In genomic region chr11:69772646-69773045, GRCh38 we compare ENCODE assay signal across 34 cellular contexts. TPM values are rescaled to one million over a fixed set of nuclear protein-coding genes. Genes with fewer than 3 reads are reported as not detected.
"Had no signal": no experiment of that assay in that cellular context is flagged by ENCODE, and none has a peak within 500 bp of the region (broad histone marks: within the 10 kb centered on the region; RNA-seq: fewer than 3 reads in every experiment).

No MANE protein-coding gene starts in this region.

- H3K4me1 ChIP-seq: body of pancreas, breast epithelium, SJCRH30 had no signal

- H3K4me1 Mint-ChIP-seq: activated CD4-positive, alpha-beta T cell treated with anti-CD3 and anti-CD28 coated beads, Interleukin-2, amount 10 ng/mL, durations not matched to agents 7 days and 5 days; activated naive CD4-positive, alpha-beta T cell treated with anti-CD3 and anti-CD28 coated beads, Interleukin-2, amount 50 U/mL, for 24 hours; activated naive CD8-positive, alpha-beta T cell treated with anti-CD3 and anti-CD28 coated beads, Interleukin-2, amount 10 ng/mL, durations not matched to agents 7 days and 5 days had no signal

- FAIRE-seq: astrocyte had no signal

- H3K27me3 ChIP-seq: SJCRH30 had no signal

- H3K9me3 ChIP-seq: body of pancreas, MG63, SJCRH30 had no signal

- H3K4me3 ChIP-seq: body of pancreas, breast epithelium, MG63, SJCRH30, SK-N-MC had no signal

- H3K27ac ChIP-seq: body of pancreas, breast epithelium, SJCRH30, SK-N-MC, WERI-Rb-1 had no signal

- H3K9me3 Mint-ChIP-seq: activated CD4-positive, alpha-beta T cell treated with anti-CD3 and anti-CD28 coated beads, Interleukin-2, amount 10 ng/mL, durations not matched to agents 7 days and 5 days; activated naive CD4-positive, alpha-beta T cell treated with anti-CD3 and anti-CD28 coated beads, Interleukin-2, amount 50 U/mL, for 24 hours; activated naive CD8-positive, alpha-beta T cell treated with anti-CD3 and anti-CD28 coated beads, Interleukin-2, amount 10 ng/mL, durations not matched to agents 7 days and 5 days; activated T-cell treated with anti-CD3 and anti-CD28 coated beads, Interleukin-2, amount 50 U/mL, for 24 hours; activated T-helper 2 cell treated with anti-CD3 and anti-CD28 coated beads, Interferon-gamma antibody, Interleukin-2, Interleukin-4, amounts not matched to agents 10 μg/mL and 5 μg/mL and 100 μg/mL, durations not matched to agents 14 hours and 24 hours and 36 hours had no signal

- DNase-seq: activated CD4-positive, alpha-beta T cell treated with anti-CD3 and anti-CD28 coated beads, Interleukin-2, amount 10 ng/mL, durations not matched to agents 7 days and 5 days; activated CD4-positive, alpha-beta T cell treated with anti-CD3 and anti-CD28 coated beads, Interleukin-2, amount 50 U/mL, for 48 hours; activated CD8-positive, alpha-beta T cell treated with anti-CD3 and anti-CD28 coated beads, Interleukin-2, amount 10 ng/mL, durations not matched to agents 7 days and 5 days; activated gamma-delta T cell; activated naive CD4-positive, alpha-beta T cell treated with Interleukin-2 at 50 U/mL for 16 hours; activated naive CD8-positive, alpha-beta T cell treated with anti-CD3 and anti-CD28 coated beads, Interleukin-2, amount 10 ng/mL, durations not matched to agents 7 days and 5 days; activated T-cell treated with anti-CD3 and anti-CD28 coated beads, Interleukin-2, amount 50 U/mL, for 24 hours; body of pancreas; Kasumi-1; KG1; MG63; NCI-H1048; NCI-H1105 treated with DMSO at 0.1 percent for 48 hours; NCI-H1436; NCI-H1694 treated with DMSO at 0.1 percent for 48 hours; NCI-H2029; NCI-H345; NCI-H524 treated with DMSO at 0.1 percent for 48 hours; SHP77; SJCRH30; T1000; WERI-Rb-1 had no signal

- H3K36me3 ChIP-seq: breast epithelium, MG63, SJCRH30, WERI-Rb-1 had no signal

- H3K36me3 Mint-ChIP-seq: activated naive CD4-positive, alpha-beta T cell treated with anti-CD3 and anti-CD28 coated beads, Interleukin-2, amount 50 U/mL, for 24 hours; activated naive CD8-positive, alpha-beta T cell treated with anti-CD3 and anti-CD28 coated beads, Interleukin-2, amount 10 ng/mL, durations not matched to agents 7 days and 5 days had no signal

- ATAC-seq: activated CD8-positive, alpha-beta T cell treated with anti-CD3 and anti-CD28 coated beads, Interleukin-2, amount 10 ng/mL, durations not matched to agents 7 days and 5 days; body of pancreas; Panc1 had no signal

- H3K4me3 Mint-ChIP-seq: activated CD4-positive, alpha-beta T cell treated with anti-CD3 and anti-CD28 coated beads, Interleukin-2, amount 10 ng/mL, durations not matched to agents 7 days and 5 days; activated CD8-positive, alpha-beta T cell treated with anti-CD3 and anti-CD28 coated beads, Interleukin-2, amount 10 ng/mL, durations not matched to agents 7 days and 5 days; activated naive CD4-positive, alpha-beta T cell treated with anti-CD3 and anti-CD28 coated beads, Interleukin-2, amount 50 U/mL, for 24 hours; activated naive CD8-positive, alpha-beta T cell treated with anti-CD3 and anti-CD28 coated beads, Interleukin-2, amount 10 ng/mL, durations not matched to agents 7 days and 5 days; activated T-cell treated with anti-CD3 and anti-CD28 coated beads, Interleukin-2, amount 50 U/mL, for 24 hours had no signal

- H3K27ac Mint-ChIP-seq: activated CD4-positive, alpha-beta T cell treated with anti-CD3 and anti-CD28 coated beads, Interleukin-2, amount 10 ng/mL, durations not matched to agents 7 days and 5 days; activated CD8-positive, alpha-beta T cell treated with anti-CD3 and anti-CD28 coated beads, Interleukin-2, amount 10 ng/mL, durations not matched to agents 7 days and 5 days; activated naive CD4-positive, alpha-beta T cell treated with anti-CD3 and anti-CD28 coated beads, Interleukin-2, amount 50 U/mL, for 24 hours; activated naive CD8-positive, alpha-beta T cell treated with anti-CD3 and anti-CD28 coated beads, Interleukin-2, amount 10 ng/mL, durations not matched to agents 7 days and 5 days; activated T-cell treated with anti-CD3 and anti-CD28 coated beads, Interleukin-2, amount 50 U/mL, for 24 hours; activated T-helper 2 cell treated with anti-CD3 and anti-CD28 coated beads, Interferon-gamma antibody, Interleukin-2, Interleukin-4, amounts not matched to agents 10 μg/mL and 5 μg/mL and 100 μg/mL, durations not matched to agents 14 hours and 24 hours and 36 hours had no signal

RNA-seq across cellular contexts. Expression of gene FGF4, which starts 2.5 kb away (rescaled TPM):
- total RNA-seq: activated CD4-positive, alpha-beta T cell treated with anti-CD3 and anti-CD28 coated beads, Interleukin-2, amount 10 ng/mL, durations not matched to agents 7 days and 5 days; activated CD8-positive, alpha-beta T cell treated with anti-CD3 and anti-CD28 coated beads, Interleukin-2, amount 10 ng/mL, durations not matched to agents 7 days and 5 days; activated naive CD8-positive, alpha-beta T cell treated with anti-CD3 and anti-CD28 coated beads, Interleukin-2, amount 10 ng/mL, durations not matched to agents 7 days and 5 days; activated T-helper 2 cell treated with anti-CD3 and anti-CD28 coated beads, Interferon-gamma antibody, Interleukin-2, Interleukin-4, amounts not matched to agents 10 μg/mL and 5 μg/mL and 100 μg/mL, durations not matched to agents 14 hours and 24 hours and 36 hours; astrocyte; body of pancreas; breast epithelium; cardiac septum; NCI-H460; RPMI7951; SJCRH30; T-helper 1 cell treated with Interleukin-12 subunit alpha and Interleukin-12 subunit beta and Interleukin-4 antibody, amounts not matched to agents 30 ng/mL and 1 ng/mL, for 36 hours; T-helper 2 cell treated with Interferon-gamma antibody and Interleukin-4, amounts not matched to agents 100 ng/mL and 5 ng/mL, for 36 hours had no signal
- polyA plus RNA-seq: adipose tissue had no signal

RNA-seq across cellular contexts. Expression of gene FGF3, which starts 46.6 kb away (rescaled TPM):
- total RNA-seq: activated CD4-positive, alpha-beta T cell treated with anti-CD3 and anti-CD28 coated beads, Interleukin-2, amount 10 ng/mL, durations not matched to agents 7 days and 5 days; activated CD8-positive, alpha-beta T cell treated with anti-CD3 and anti-CD28 coated beads, Interleukin-2, amount 10 ng/mL, durations not matched to agents 7 days and 5 days; activated naive CD8-positive, alpha-beta T cell treated with anti-CD3 and anti-CD28 coated beads, Interleukin-2, amount 10 ng/mL, durations not matched to agents 7 days and 5 days; activated T-helper 2 cell treated with anti-CD3 and anti-CD28 coated beads, Interferon-gamma antibody, Interleukin-2, Interleukin-4, amounts not matched to agents 10 μg/mL and 5 μg/mL and 100 μg/mL, durations not matched to agents 14 hours and 24 hours and 36 hours; astrocyte; body of pancreas; breast epithelium; cardiac septum; NCI-H460; RPMI7951; SJCRH30; T-helper 1 cell treated with Interleukin-12 subunit alpha and Interleukin-12 subunit beta and Interleukin-4 antibody, amounts not matched to agents 30 ng/mL and 1 ng/mL, for 36 hours; T-helper 2 cell treated with Interferon-gamma antibody and Interleukin-4, amounts not matched to agents 100 ng/mL and 5 ng/mL, for 36 hours had no signal
- polyA plus RNA-seq: adipose tissue had no signal
